In genomic region chr1:16513412-16514106, GRCh38 we compare ENCODE assay signal across 1 cellular context.
TF ChIP-seq lines count a peak whose summit lies in the region.

No MANE protein-coding gene starts in this region.

TF ChIP-seq in HepG2, 621 proteins besides CTCF, POLR2A, EP300 and RAD21 (continued from another document and continues in another):
- TF ChIP-seq SMAD3 (CRISPR knock-in tag; IDR thresholded peaks at IDR 0.05) (peak; percentile 81; the same call in 1 of the 2 replicates), ZNF879 (CRISPR knock-in tag; IDR thresholded peaks at IDR 0.05) (peak; percentile 82; the same call in 1 of the 2 replicates), RBFOX2 (IDR thresholded peaks at IDR 0.05; ENCODE audit: low read depth, low read length) (peak; percentile 69), ZBTB44 (CRISPR knock-in tag; IDR thresholded peaks at IDR 0.05) (0 out of 2 replicates have a peak, but pooled peaks have one; percentile 64), ZNF615 (CRISPR knock-in tag; IDR thresholded peaks at IDR 0.05; ENCODE audit: borderline replicate concordance) (peak; percentile 78; the same call in 1 of the 2 replicates), SRF (IDR thresholded peaks at IDR 0.05; ENCODE audit: low read depth, low read length) (0 out of 2 replicates have a peak, but pooled peaks have one; percentile 39), KLF11 (CRISPR knock-in tag; IDR thresholded peaks at IDR 0.05) (peak; percentile 82; the same call in 1 of the 2 replicates), ZNF724P (CRISPR knock-in tag; IDR thresholded peaks at IDR 0.05; ENCODE audit: borderline replicate concordance) (peak; percentile 31; the same call in 1 of the 2 replicates), MIER3 (CRISPR knock-in tag; IDR thresholded peaks at IDR 0.05; ENCODE audit: borderline replicate concordance) (peak; percentile 68; the same call in 1 of the 2 replicates), MED13 (CRISPR knock-in tag; IDR thresholded peaks at IDR 0.05) (peak; percentile 76; the same call in 1 of the 2 replicates), ZNF264 (CRISPR knock-in tag; IDR thresholded peaks at IDR 0.05) (0 out of 2 replicates have a peak, but pooled peaks have one; percentile 34), TBX2 (CRISPR knock-in tag; IDR thresholded peaks at IDR 0.05; ENCODE audit: borderline replicate concordance) (peak; percentile 62), HMGXB4 (CRISPR knock-in tag; IDR thresholded peaks at IDR 0.05; ENCODE audit: borderline replicate concordance in 1 of 2, low read depth in 1 of 2) (peak in 1 of 2 experiments; percentile 15; a peak in 2 of 4 replicates), ZNF510 (CRISPR knock-in tag; IDR thresholded peaks at IDR 0.05; ENCODE audit: low read depth) (0 out of 2 replicates have a peak, but pooled peaks have one; percentile 33), ZIK1 (CRISPR knock-in tag; IDR thresholded peaks at IDR 0.05; ENCODE audit: borderline replicate concordance, low read depth) (0 out of 2 replicates have a peak, but pooled peaks have one; percentile 36), STAT6 (CRISPR knock-in tag; IDR thresholded peaks at IDR 0.05; ENCODE audit: borderline replicate concordance) (peak; percentile 68; the same call in 1 of the 2 replicates), ONECUT2 (CRISPR knock-in tag; IDR thresholded peaks at IDR 0.05) (peak; percentile 28; the same call in 1 of the 2 replicates), POLR2AphosphoS5 (IDR thresholded peaks at IDR 0.05; ENCODE audit: low read depth, low read length) (peak; percentile 94), ZFP91 (CRISPR knock-in tag; IDR thresholded peaks at IDR 0.05; ENCODE audit: borderline replicate concordance) (peak; percentile 69; the same call in 1 of the 2 replicates), ZGPAT (CRISPR knock-in tag; IDR thresholded peaks at IDR 0.05) (peak; percentile 84), SSRP1 (CRISPR knock-in tag; IDR thresholded peaks at IDR 0.05) (0 out of 2 replicates have a peak, but pooled peaks have one; percentile 60), MIXL1 (CRISPR knock-in tag; IDR thresholded peaks at IDR 0.05) (peak; percentile 61), ARNT2 (CRISPR knock-in tag; IDR thresholded peaks at IDR 0.05; ENCODE audit: low read depth) (peak; percentile 63; the same call in 1 of the 2 replicates), IRF2 (CRISPR knock-in tag; IDR thresholded peaks at IDR 0.05) (peak; percentile 59; the same call in 1 of the 2 replicates), TFDP2 (CRISPR knock-in tag; IDR thresholded peaks at IDR 0.05) (0 out of 2 replicates have a peak, but pooled peaks have one; percentile 47), ERF (CRISPR knock-in tag; IDR thresholded peaks at IDR 0.05) (peak; percentile 68), ZBTB34 (CRISPR knock-in tag; IDR thresholded peaks at IDR 0.05) (peak; percentile 61; the same call in 1 of the 2 replicates), SOX5 (CRISPR knock-in tag; IDR thresholded peaks at IDR 0.05; ENCODE audit: borderline replicate concordance) (0 out of 2 replicates have a peak, but pooled peaks have one; percentile 9), ZNF556 (CRISPR knock-in tag; IDR thresholded peaks at IDR 0.05; ENCODE audit: borderline replicate concordance) (peak; percentile 55; the same call in 1 of the 2 replicates), MED1 (CRISPR knock-in tag; IDR thresholded peaks at IDR 0.05) (peak; percentile 96), ZNF547 (CRISPR knock-in tag; IDR thresholded peaks at IDR 0.05) (0 out of 2 replicates have a peak, but pooled peaks have one; percentile 56), HNF1B (CRISPR knock-in tag; IDR thresholded peaks at IDR 0.05) (peak; percentile 19; the same call in 1 of the 2 replicates), ZMAT3 (CRISPR knock-in tag; conservative IDR thresholded peaks at IDR 0.05) (peak; percentile 61; the same call in 1 of the 2 replicates), ZNF772 (CRISPR knock-in tag; IDR thresholded peaks at IDR 0.05) (peak; percentile 48; the same call in 1 of the 2 replicates), ZNF687 (CRISPR knock-in tag; IDR thresholded peaks at IDR 0.05) (peak; percentile 46; the same call in 1 of the 2 replicates), HNRNPLL (IDR thresholded peaks at IDR 0.05; ENCODE audit: low read depth, low read length, poor library complexity, severe bottlenecking) (peak; percentile 35), RCOR2 (CRISPR knock-in tag; IDR thresholded peaks at IDR 0.05) (0 out of 2 replicates have a peak, but pooled peaks have one; percentile 23), JUNB (CRISPR knock-in tag; IDR thresholded peaks at IDR 0.05; ENCODE audit: borderline replicate concordance) (peak; percentile 75; the same call in 1 of the 2 replicates), ZNF605 (CRISPR knock-in tag; IDR thresholded peaks at IDR 0.05) (0 out of 2 replicates have a peak, but pooled peaks have one; percentile 27), ZNF205 (CRISPR knock-in tag; IDR thresholded peaks at IDR 0.05) (peak; percentile 48; the same call in 1 of the 2 replicates), ZNF781 (CRISPR knock-in tag; IDR thresholded peaks at IDR 0.05; ENCODE audit: borderline replicate concordance, not compliant biosample characterization) (peak; percentile 48)
